24 cellular contexts compared by ENCODE assay signal in the genomic region with DNA sequence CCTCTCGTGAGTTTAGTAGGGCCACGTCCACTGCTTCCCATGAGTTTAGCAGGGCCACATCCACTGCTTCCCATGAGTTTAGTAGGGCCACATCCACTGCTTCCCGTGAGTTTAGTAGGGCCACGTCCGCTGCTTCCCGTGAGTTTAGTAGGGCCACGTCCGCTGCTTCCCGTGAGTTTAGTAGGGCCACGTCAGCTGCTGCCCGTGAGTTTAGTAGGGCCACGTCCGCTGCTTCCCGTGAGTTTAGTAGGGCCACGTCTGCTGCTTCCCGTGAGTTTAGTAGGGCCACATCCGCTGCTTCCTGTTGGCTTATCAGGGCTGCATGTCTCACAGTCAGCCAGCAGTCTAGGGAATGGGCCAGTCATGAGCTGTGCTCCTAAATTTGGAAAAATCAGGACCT.
"Had no signal": no experiment of that assay in that cellular context is flagged by ENCODE, and none has a peak within 500 bp of the region (broad histone marks: within the 10 kb centered on the region; RNA-seq: fewer than 3 reads in every experiment).

No MANE protein-coding gene starts in this region.

- H3K79me2 ChIP-seq: hepatocyte had no signal

- ATAC-seq: gastrocnemius medialis, left colon, left lobe of liver, left ventricle myocardium superior, lower lobe of right lung, mucosa of descending colon had no signal

- H3K9me3 ChIP-seq: colonic mucosa, esophagus squamous epithelium, gastrocnemius medialis, lower lobe of right lung, mucosa of descending colon had no signal

- H3K4me1 ChIP-seq: colonic mucosa, esophagus squamous epithelium, lower lobe of right lung had no signal

- H3K27me3 ChIP-seq: colonic mucosa, esophagus squamous epithelium, gastrocnemius medialis, hepatocyte had no signal

- H3K9me3 Mint-ChIP-seq: dendritic cell treated with granulocyte-macrophage colony-stimulating factor and Interleukin-4, amounts not matched to agents 40 ng/mL and 50 ng/mL, for 4 days; mesothelial cell of epicardium had no signal

- H3K36me3 ChIP-seq: colonic mucosa, esophagus squamous epithelium, gastrocnemius medialis, lower lobe of right lung had no signal

- DNase-seq: cerebellar nuclear complex; colonic mucosa; cortex of kidney; effector CD8-positive, alpha-beta T cell; esophagus squamous epithelium; foreskin fibroblast; foreskin melanocyte; gastrocnemius medialis; glutamatergic neuron; hypothalamus; immature natural killer cell; islet precursor cell; kidney; kidney glomerular epithelial cell; left colon; left ventricle myocardium superior; lower lobe of right lung; mesenchymal stem cell; mucosa of descending colon had no signal

- H3K27ac ChIP-seq: colonic mucosa, esophagus squamous epithelium, hepatocyte, lower lobe of right lung had no signal

- H3K4me1 Mint-ChIP-seq: immature natural killer cell had no signal

- H3K36me3 Mint-ChIP-seq: immature natural killer cell, mesothelial cell of epicardium had no signal

- H3K4me3 Mint-ChIP-seq: dendritic cell treated with granulocyte-macrophage colony-stimulating factor and Interleukin-4, amounts not matched to agents 40 ng/mL and 50 ng/mL, for 4 days; immature natural killer cell; mesothelial cell of epicardium had no signal

- H2AFZ ChIP-seq: hepatocyte had no signal

- H3K4me3 ChIP-seq: colonic mucosa, esophagus squamous epithelium, gastrocnemius medialis, hepatocyte, lower lobe of right lung, mucosa of descending colon had no signal

- H3K4me2 ChIP-seq: hepatocyte had no signal

- H3K27ac Mint-ChIP-seq: dendritic cell treated with granulocyte-macrophage colony-stimulating factor and Interleukin-4, amounts not matched to agents 40 ng/mL and 50 ng/mL, for 4 days; immature natural killer cell; mesothelial cell of epicardium had no signal

- FAIRE-seq: endothelial cell of umbilical vein, kidney had no signal
